Comparison of ENCODE assay signal across 10 cellular contexts in the genomic region with DNA sequence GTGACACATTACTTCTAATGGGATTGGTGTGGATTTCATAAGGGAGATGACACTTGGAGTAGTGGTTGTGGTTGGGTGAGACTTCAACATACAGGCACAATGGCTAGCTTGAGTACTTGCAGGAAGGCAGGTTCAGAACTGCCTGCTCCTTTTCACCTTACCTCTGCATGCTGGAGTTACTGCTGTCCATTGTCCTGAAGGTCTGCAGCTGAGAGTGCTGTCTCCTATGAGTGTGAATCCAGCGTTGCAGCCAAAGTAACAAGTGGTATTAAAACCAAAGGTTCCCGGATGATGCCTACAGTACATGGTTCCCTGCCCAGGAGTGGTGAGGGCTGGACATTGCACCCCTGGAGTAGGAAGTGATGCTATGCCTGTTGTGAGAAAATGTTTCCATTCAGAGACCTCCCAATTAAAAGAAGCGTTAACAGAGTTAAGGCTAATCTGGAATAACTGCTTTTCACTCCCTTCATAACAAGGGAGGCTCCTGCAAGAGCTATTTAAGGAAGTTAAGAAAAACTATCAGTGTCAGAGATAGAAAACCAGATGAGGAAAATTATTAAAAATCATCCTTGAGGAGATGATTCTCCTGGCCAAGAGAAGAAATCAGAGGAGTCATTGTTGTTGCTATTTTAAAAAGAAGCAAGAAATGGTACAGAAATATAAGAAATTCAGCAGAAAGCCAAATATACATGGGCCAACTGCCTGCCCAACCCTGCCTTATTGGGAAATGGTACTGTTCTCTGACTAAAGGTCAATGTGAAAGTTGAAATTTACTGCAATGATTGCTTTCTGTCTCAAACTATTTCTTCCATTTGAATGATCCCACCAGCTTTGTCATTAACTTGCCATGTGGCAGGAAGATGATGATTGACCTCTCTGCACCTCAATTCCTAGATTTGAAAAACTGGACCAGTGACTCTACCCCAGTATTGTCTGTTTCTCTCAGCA. TPM values are rescaled to one million over a fixed set of nuclear protein-coding genes. Genes with fewer than 3 reads are reported as not detected.
DNase-seq lines count a peak whose midpoint lies in the region; ATAC-seq and TF ChIP-seq lines count a peak whose summit lies in the region.
"Had no signal": no experiment of that assay in that cellular context is flagged by ENCODE, and none has a peak within 500 bp of the region (broad histone marks: within the 10 kb centered on the region; RNA-seq: fewer than 3 reads in every experiment).

No MANE protein-coding gene starts in this region.

- H3K9me3 Mint-ChIP-seq in activated CD8-positive, alpha-beta T cell treated with anti-CD3 and anti-CD28 coated beads, Interleukin-2, amount 10 ng/mL, durations not matched to agents 7 days and 5 days (ENCODE audit: insufficient read depth), result no peaks in the 10 kb centered on the region

- TF ChIP-seq POLR2A in prostate gland (IDR thresholded peaks at IDR 0.05), result no peak

- H3K4me1 ChIP-seq in prostate gland (replicated peaks), result no peaks in the 10 kb centered on the region
- H3K4me1 ChIP-seq: SJSA1 had no signal

- H3K4me3 Mint-ChIP-seq in activated CD8-positive, alpha-beta T cell treated with anti-CD3 and anti-CD28 coated beads, Interleukin-2, amount 10 ng/mL, durations not matched to agents 7 days and 5 days, result no peak overlapping the region

- H3K36me3 ChIP-seq in kidney epithelial cell (ENCODE audit: control insufficient read depth, insufficient read depth, low read length) (no peaks in the 10 kb centered on the region), prostate gland (no peaks in the 10 kb centered on the region)
- H3K36me3 ChIP-seq: SJSA1 had no signal

- H3K27ac Mint-ChIP-seq in activated CD8-positive, alpha-beta T cell treated with anti-CD3 and anti-CD28 coated beads, Interleukin-2, amount 10 ng/mL, durations not matched to agents 7 days and 5 days, result no peak overlapping the region

- H3K27ac ChIP-seq in prostate gland, result no peak overlapping the region
- H3K27ac ChIP-seq: SJSA1 had no signal

- H3K4me3 ChIP-seq in HFF-Myc (replicated peaks; ENCODE audit: low read depth, low read length) (no peak overlapping the region), kidney epithelial cell (ENCODE audit: low read depth, low read length) (no peak overlapping the region), prostate gland (no peak overlapping the region)
- H3K4me3 ChIP-seq: SJSA1 had no signal

- H3K27me3 ChIP-seq in kidney epithelial cell (ENCODE audit: control insufficient read depth, insufficient read depth, low read length) (no peaks in the 10 kb centered on the region), prostate gland (replicated peaks; ENCODE audit: insufficient read depth) (peaks cover 4% of the 10 kb centered on the region)
- H3K27me3 ChIP-seq: SJSA1 had no signal

- no peaks in the 10 kb centered on the region for H3K9me3 ChIP-seq in prostate gland
- H3K9me3 ChIP-seq: SJSA1 had no signal

- H3K4me1 Mint-ChIP-seq in activated CD8-positive, alpha-beta T cell treated with anti-CD3 and anti-CD28 coated beads, Interleukin-2, amount 10 ng/mL, durations not matched to agents 7 days and 5 days (ENCODE audit: low read depth), result peaks cover 20% of the 10 kb centered on the region

- TF ChIP-seq CTCF in HFF-Myc (IDR thresholded peaks at IDR 0.05; ENCODE audit: low read depth, low read length, missing control alignments), result no peak
- TF ChIP-seq CTCF in kidney epithelial cell (IDR thresholded peaks at IDR 0.05; ENCODE audit: insufficient read depth, low read length, poor library complexity, severe bottlenecking), result no peak
- TF ChIP-seq CTCF in prostate gland (IDR thresholded peaks at IDR 0.05), result no peak

- H3K36me3 Mint-ChIP-seq in activated CD8-positive, alpha-beta T cell treated with anti-CD3 and anti-CD28 coated beads, Interleukin-2, amount 10 ng/mL, durations not matched to agents 7 days and 5 days (ENCODE audit: low read depth), result no peaks in the 10 kb centered on the region

- WGBS in prostate gland, result 40% methylated on average over 3 of the region's 3 CpGs

- intact Hi-C loops in prostate gland (cut with DNase I), result no loop called here

- POLR2A ChIA-PET in activated CD8-positive, alpha-beta T cell treated with anti-CD3 and anti-CD28 coated beads, Interleukin-2, amount 10 ng/mL, durations not matched to agents 7 days and 5 days (lab: Charles Lee), result interaction anchor here (0.8 kb wide), 1 partner anchor 9 kb away, joined by 3 read pairs; no protein-coding TSS in a partner anchor

- peak; percentile 81 for ATAC-seq in activated CD8-positive, alpha-beta T cell treated with anti-CD3 and anti-CD28 coated beads, Interleukin-2, amount 10 ng/mL, durations not matched to agents 7 days and 5 days
- no peak for ATAC-seq in HG03159 (IDR thresholded peaks at IDR 0.05; ENCODE audit: unreplicated experiment)
- ATAC-seq in GM19328 (IDR thresholded peaks at IDR 0.05; ENCODE audit: unreplicated experiment), result no peak
- no peak for ATAC-seq in GM18909 (IDR thresholded peaks at IDR 0.05; ENCODE audit: poor library complexity, unreplicated experiment)

- CTCF ChIA-PET in activated CD8-positive, alpha-beta T cell treated with anti-CD3 and anti-CD28 coated beads, Interleukin-2, amount 10 ng/mL, durations not matched to agents 7 days and 5 days (lab: Charles Lee), result interaction anchor here (0.5 to 3.3 kb wide), 12 partner anchors 10 to 194 kb away, joined by 3 to 28 read pairs (median 4); a partner anchor contains a TSS

- DNase-seq in Daoy (ENCODE audit: low read depth) (peak; percentile 17), HFF-Myc (ENCODE audit: extremely low read depth, low read depth) (peak; percentile 20), kidney epithelial cell (ENCODE audit: low read depth) (peak; percentile 23), prostate gland (ENCODE audit: low spot score) (no peak)
- DNase-seq in activated CD8-positive, alpha-beta T cell treated with anti-CD3 and anti-CD28 coated beads, Interleukin-2, amount 10 ng/mL, durations not matched to agents 7 days and 5 days, result peak; percentile 61
- DNase-seq: cerebellar nuclear complex had no signal

- H3K27me3 Mint-ChIP-seq in activated CD8-positive, alpha-beta T cell treated with anti-CD3 and anti-CD28 coated beads, Interleukin-2, amount 10 ng/mL, durations not matched to agents 7 days and 5 days (ENCODE audit: low read depth), result no peaks in the 10 kb centered on the region

RNA-seq across cellular contexts. Expression of a gene that starts 9.8 kb away (rescaled TPM):
- total RNA-seq in Daoy (2014; rRNA removed; shearing (Covaris generic)), result not detected in 2 replicates
- total RNA-seq in activated CD8-positive, alpha-beta T cell treated with anti-CD3 and anti-CD28 coated beads, Interleukin-2, amount 10 ng/mL, durations not matched to agents 7 days and 5 days, result 1 to 10 TPM; 1.4 to 1.6 TPM
- total RNA-seq in kidney epithelial cell, result not detected in 2 replicates
- 1 to 10 TPM; 1.1 to 8.4 TPM for total RNA-seq in prostate gland
- total RNA-seq: SJSA1 had no signal

RNA-seq across cellular contexts. Expression of a gene that starts 33.9 kb away (rescaled TPM):
- total RNA-seq in Daoy (2014; rRNA removed; shearing (Covaris generic)), result not detected in 2 replicates
- under 1 TPM in 1 of 2 experiments, not detected in 1; 0.13 TPM for total RNA-seq in activated CD8-positive, alpha-beta T cell treated with anti-CD3 and anti-CD28 coated beads, Interleukin-2, amount 10 ng/mL, durations not matched to agents 7 days and 5 days
- not detected in 2 replicates for total RNA-seq in kidney epithelial cell
- 10 to 100 TPM in 1 of 2 donors, 1 to 10 TPM in 1; 9.1 to 10.8 TPM for total RNA-seq in prostate gland
- total RNA-seq: SJSA1 had no signal

Comparison
In these comparisons a context has a peak if more than half of its experiments do, and no peak if none do; other contexts are left out.
1. RNA of a gene that starts 33.9 kb away (total RNA-seq): 9.1 to 10.8 TPM in prostate gland; 0.13 TPM in activated CD8-positive, alpha-beta T cell treated with anti-CD3 and anti-CD28 coated beads, Interleukin-2, amount 10 ng/mL, durations not matched to agents 7 days and 5 days, not detected in Daoy and not detected in kidney epithelial cell; every median in the first group is over 4 times any median in the second.